In the genomic region with DNA sequence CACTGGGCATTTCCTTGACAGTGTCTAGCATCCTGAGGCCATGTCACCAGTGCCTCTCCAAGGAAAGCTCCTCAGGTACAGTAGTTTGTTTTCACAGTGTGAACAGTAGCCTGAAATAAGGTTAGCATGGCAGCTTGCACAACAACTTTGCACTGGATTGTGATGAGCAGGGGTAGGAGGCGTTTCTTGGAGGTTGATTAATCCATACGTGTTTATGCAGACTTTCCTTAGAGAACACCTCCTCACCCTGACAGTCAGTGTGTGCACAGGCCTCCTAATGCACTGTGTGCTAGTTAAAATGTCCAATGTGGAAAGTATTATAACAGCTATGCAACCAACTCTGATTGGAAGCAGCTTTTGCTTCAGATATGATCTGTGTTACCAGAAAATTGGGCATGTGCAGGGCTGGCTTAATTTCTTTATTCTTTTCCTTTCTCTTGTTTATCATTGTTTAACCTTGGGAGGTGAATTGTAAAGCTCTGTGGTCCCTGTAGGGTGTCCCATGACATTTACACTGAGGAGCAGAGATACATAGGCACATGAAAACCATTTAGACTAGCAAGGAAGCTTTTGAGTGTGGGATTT, we compare ENCODE assay signal across 6 cellular contexts.
"Had no signal": no experiment of that assay in that cellular context is flagged by ENCODE, and none has a peak within 500 bp of the region (broad histone marks: within the 10 kb centered on the region; RNA-seq: fewer than 3 reads in every experiment).

No MANE protein-coding gene starts in this region.

- DNase-seq: GM23248, GOT3, H7, KBM-7 had no signal

- ATAC-seq: HCT116, HepG2 had no signal
